16 cellular contexts compared by ENCODE assay signal in the genomic region with DNA sequence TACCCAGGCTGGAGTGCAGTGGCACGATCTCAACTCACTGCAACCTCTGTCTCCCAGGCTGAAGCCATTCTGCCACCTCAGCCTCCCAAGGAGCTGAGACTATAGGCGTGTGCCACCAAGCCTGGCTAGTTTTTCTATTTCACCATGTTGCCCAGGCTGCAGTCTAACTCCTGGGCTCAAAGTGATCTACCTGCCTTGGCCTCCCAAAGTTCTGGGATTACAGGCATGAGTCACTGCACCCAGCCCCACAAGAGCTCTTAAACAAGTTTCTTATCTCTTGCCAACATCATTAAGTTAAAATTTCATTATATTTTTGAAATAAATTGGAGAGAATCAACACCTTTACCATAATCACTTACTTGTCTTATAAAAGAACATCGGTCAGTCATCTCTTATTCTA.
A peak's percentile ranks its signal among the peaks of the same experiment; 100 is the strongest.
DNase-seq lines count a peak whose midpoint lies in the region; ATAC-seq and TF ChIP-seq lines count a peak whose summit lies in the region.
"Had no signal": no experiment of that assay in that cellular context is flagged by ENCODE, and none has a peak within 500 bp of the region (broad histone marks: within the 10 kb centered on the region; RNA-seq: fewer than 3 reads in every experiment).

No MANE protein-coding gene starts in this region.

- H4K8ac ChIP-seq in mesendoderm (ENCODE audit: low read depth, low read length) = no peak overlapping the region

- H3K79me2 ChIP-seq in mesendoderm (ENCODE audit: control insufficient read depth, insufficient read depth, low read length) = no peaks in the 10 kb centered on the region

- H3K9ac ChIP-seq in mesendoderm (ENCODE audit: low read length) = no peak overlapping the region
- H3K9ac ChIP-seq: GM23248 had no signal

- no peak for TF ChIP-seq CTCF in RWPE2 (IDR thresholded peaks at IDR 0.05; ENCODE audit: poor library complexity, severe bottlenecking)
- no peak for TF ChIP-seq CTCF in endothelial cell (IDR thresholded peaks at IDR 0.05; ENCODE audit: unreplicated experiment)

- H3K27me3 ChIP-seq in RWPE2 (ENCODE audit: insufficient read depth, poor library complexity, severe bottlenecking) (no peaks in the 10 kb centered on the region), mesendoderm (ENCODE audit: insufficient read depth, low read length, poor library complexity) (no peaks in the 10 kb centered on the region)

- H2AK5ac ChIP-seq in mesendoderm (ENCODE audit: low read length) = no peak overlapping the region

- H3K4me1 Mint-ChIP-seq in endothelial cell (ENCODE audit: unreplicated experiment) = no peaks in the 10 kb centered on the region
- H3K4me1 Mint-ChIP-seq in activated T-helper 2 cell treated with anti-CD3 and anti-CD28 coated beads, Interferon-gamma antibody, Interleukin-2, Interleukin-4, amounts not matched to agents 10 μg/mL and 5 μg/mL and 100 μg/mL, durations not matched to agents 14 hours and 24 hours and 36 hours (ENCODE audit: low read depth) = peaks cover 3% of the 10 kb centered on the region

- no peak overlapping the region for H2BK5ac ChIP-seq in mesendoderm (ENCODE audit: low read length)

- no peaks in the 10 kb centered on the region for H3K9me3 Mint-ChIP-seq in endothelial cell (ENCODE audit: unreplicated experiment)
- no peaks in the 10 kb centered on the region for H3K9me3 Mint-ChIP-seq in activated T-helper 2 cell treated with anti-CD3 and anti-CD28 coated beads, Interferon-gamma antibody, Interleukin-2, Interleukin-4, amounts not matched to agents 10 μg/mL and 5 μg/mL and 100 μg/mL, durations not matched to agents 14 hours and 24 hours and 36 hours
- H3K9me3 Mint-ChIP-seq: CD4-positive, alpha-beta T cell had no signal

- H2BK15ac ChIP-seq in mesendoderm (replicated peaks; ENCODE audit: low read depth) = no peak overlapping the region

- H3K27ac Mint-ChIP-seq in endothelial cell (ENCODE audit: unreplicated experiment) = no peak overlapping the region
- H3K27ac Mint-ChIP-seq in activated T-helper 2 cell treated with anti-CD3 and anti-CD28 coated beads, Interferon-gamma antibody, Interleukin-2, Interleukin-4, amounts not matched to agents 10 μg/mL and 5 μg/mL and 100 μg/mL, durations not matched to agents 14 hours and 24 hours and 36 hours = no peak overlapping the region
- H3K27ac Mint-ChIP-seq: CD4-positive, alpha-beta T cell; IgD-negative memory B cell had no signal

- ATAC-seq in RWPE2 (ENCODE audit: low read depth) = peak; percentile 35; the same call in 1 of the 3 replicates
- ATAC-seq in esophagus mucosa = peak; percentile 44
- ATAC-seq in HG03439 (IDR thresholded peaks at IDR 0.05; ENCODE audit: unreplicated experiment) = no peak
- ATAC-seq: A549, HepG2 had no signal

- DNase-seq in M059J (ENCODE audit: low read depth) (peak; percentile 22), RWPE2 (ENCODE audit: low spot score) (no peak), mesendoderm (no peak), endothelial cell (ENCODE audit: low spot score) (no peak)
- DNase-seq in activated T-helper 2 cell treated with anti-CD3 and anti-CD28 coated beads, Interferon-gamma antibody, Interleukin-2, Interleukin-4, amounts not matched to agents 10 μg/mL and 5 μg/mL and 100 μg/mL, durations not matched to agents 14 hours and 24 hours and 36 hours (ENCODE audit: low spot score) = no peak
- DNase-seq: AML-193; Caco-2; CD4-positive, alpha-beta T cell; GM23248 had no signal

- no peak overlapping the region for H3K18ac ChIP-seq in mesendoderm (ENCODE audit: low read length)

- intact Hi-C loops in activated T-helper 2 cell treated with anti-CD3 and anti-CD28 coated beads, Interferon-gamma antibody, Interleukin-2, Interleukin-4, amounts not matched to agents 10 μg/mL and 5 μg/mL and 100 μg/mL, durations not matched to agents 14 hours and 24 hours and 36 hours (cut with micrococcal nuclease) = loop anchor here (10.0 kb wide), 2 partner anchors 859 to 1009 kb away; a partner anchor contains a TSS

- H3K36me3 Mint-ChIP-seq in endothelial cell (ENCODE audit: low read depth, unreplicated experiment) = no peaks in the 10 kb centered on the region
- no peaks in the 10 kb centered on the region for H3K36me3 Mint-ChIP-seq in activated T-helper 2 cell treated with anti-CD3 and anti-CD28 coated beads, Interferon-gamma antibody, Interleukin-2, Interleukin-4, amounts not matched to agents 10 μg/mL and 5 μg/mL and 100 μg/mL, durations not matched to agents 14 hours and 24 hours and 36 hours (ENCODE audit: low read depth)
- H3K36me3 Mint-ChIP-seq: IgD-negative memory B cell had no signal

- WGBS in mesendoderm (ENCODE audit: extremely low coverage, insufficient coverage, low lambda C conversion rate) = no CpG with 5 or more reads among the region's 3 CpGs

- H3K36me3 ChIP-seq in RWPE2 (ENCODE audit: low read depth) = peaks cover 90% of the 10 kb centered on the region
- H3K36me3 ChIP-seq in mesendoderm (ENCODE audit: control insufficient read depth, insufficient read depth, low read length) = no peaks in the 10 kb centered on the region
- H3K36me3 ChIP-seq: HAP-1 had no signal

- no peak overlapping the region for H3K23ac ChIP-seq in mesendoderm (ENCODE audit: low read length)

- no peak overlapping the region for H3K4me3 Mint-ChIP-seq in endothelial cell (ENCODE audit: unreplicated experiment)
- H3K4me3 Mint-ChIP-seq in activated T-helper 2 cell treated with anti-CD3 and anti-CD28 coated beads, Interferon-gamma antibody, Interleukin-2, Interleukin-4, amounts not matched to agents 10 μg/mL and 5 μg/mL and 100 μg/mL, durations not matched to agents 14 hours and 24 hours and 36 hours (ENCODE audit: low read depth) = no peak overlapping the region
- H3K4me3 Mint-ChIP-seq: CD4-positive, alpha-beta T cell; IgD-negative memory B cell had no signal

- H3K4ac ChIP-seq in mesendoderm (ENCODE audit: low read depth, low read length) = peak overlapping the region; percentile 71

- H3K56ac ChIP-seq in mesendoderm (ENCODE audit: low read length) = no peak overlapping the region

- H3K4me3 ChIP-seq in RWPE2 (ENCODE audit: severe bottlenecking) = no peak overlapping the region
- no peak overlapping the region for H3K4me3 ChIP-seq in mesendoderm (ENCODE audit: low read length)
- H3K4me3 ChIP-seq: A549, GM23248, HAP-1 had no signal

- no peak overlapping the region for H4K5ac ChIP-seq in mesendoderm (ENCODE audit: low read length)

- H3K27ac ChIP-seq in RWPE2 (ENCODE audit: poor library complexity, severe bottlenecking) (no peak overlapping the region), mesendoderm (ENCODE audit: low read depth, low read length) (no peak overlapping the region)
- H3K27ac ChIP-seq: A549, C4-2B, GM23248 had no signal

- no peak overlapping the region for H2BK120ac ChIP-seq in mesendoderm (ENCODE audit: low read depth, low read length)

- H3K4me2 ChIP-seq in mesendoderm (ENCODE audit: low read length) = no peak overlapping the region
- H3K4me2 ChIP-seq: A549 had no signal

- H3K4me1 ChIP-seq in RWPE2 (ENCODE audit: insufficient read depth, poor library complexity, severe bottlenecking) (no peaks in the 10 kb centered on the region), mesendoderm (ENCODE audit: control insufficient read depth, low read depth, low read length) (no peaks in the 10 kb centered on the region)
- H3K4me1 ChIP-seq: Caco-2, HAP-1 had no signal

- no peaks in the 10 kb centered on the region for H3K9me3 ChIP-seq in RWPE2 (ENCODE audit: severe bottlenecking)
- H3K9me3 ChIP-seq: A549, Caco-2, HAP-1 had no signal

- H3K79me1 ChIP-seq in mesendoderm (ENCODE audit: low read length) = no peaks in the 10 kb centered on the region

- H3K27me3 Mint-ChIP-seq in endothelial cell (ENCODE audit: unreplicated experiment) = no peaks in the 10 kb centered on the region
- H3K27me3 Mint-ChIP-seq in activated T-helper 2 cell treated with anti-CD3 and anti-CD28 coated beads, Interferon-gamma antibody, Interleukin-2, Interleukin-4, amounts not matched to agents 10 μg/mL and 5 μg/mL and 100 μg/mL, durations not matched to agents 14 hours and 24 hours and 36 hours (ENCODE audit: low read depth) = peaks cover 36% of the 10 kb centered on the region
